ENCODE assay signal across 1 cellular context in genomic region chr7:143172354-143172753, GRCh38.
TF ChIP-seq lines count a peak whose summit lies in the region.

No MANE protein-coding gene starts in this region.

TF ChIP-seq in endothelial cell of umbilical vein, 7 proteins besides CTCF, POLR2A, EP300 and RAD21:
- no peak for TF ChIP-seq GATA2 (IDR thresholded peaks at IDR 0.05; ENCODE audit: insufficient read depth, insufficient read length, low read depth, low read length)
- no peak for TF ChIP-seq FOS (IDR thresholded peaks at IDR 0.05; ENCODE audit: borderline replicate concordance, insufficient read depth, low read length)
- TF ChIP-seq, protein P1, sequence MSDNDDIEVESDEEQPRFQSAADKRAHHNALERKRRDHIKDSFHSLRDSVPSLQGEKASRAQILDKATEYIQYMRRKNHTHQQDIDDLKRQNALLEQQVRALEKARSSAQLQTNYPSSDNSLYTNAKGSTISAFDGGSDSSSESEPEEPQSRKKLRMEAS (IDR thresholded peaks at IDR 0.05; ENCODE audit: insufficient read depth, insufficient read length), result no peak
